In the genomic region with DNA sequence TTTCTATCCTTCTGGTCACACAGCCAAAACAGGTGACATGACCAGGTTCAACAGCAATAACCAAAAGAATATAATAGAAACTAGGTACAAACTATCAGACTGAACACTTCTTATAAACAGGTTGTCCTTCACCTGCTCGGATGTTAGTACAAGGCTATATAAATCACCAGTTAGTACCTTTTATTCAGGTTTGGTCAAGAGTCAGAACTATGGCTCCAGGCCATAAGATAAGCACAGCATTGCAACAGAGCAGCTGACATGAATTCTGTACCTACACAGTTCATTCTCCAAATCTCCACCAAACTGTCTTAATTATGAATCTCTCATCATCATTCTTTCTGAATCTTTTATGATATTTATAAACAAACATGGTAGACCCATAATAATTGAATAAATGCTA, we compare ENCODE assay signal across 20 cellular contexts.
DNase-seq lines count a peak whose midpoint lies in the region; ATAC-seq, FAIRE-seq and TF ChIP-seq lines count a peak whose summit lies in the region.
"Had no signal": no experiment of that assay in that cellular context is flagged by ENCODE, and none has a peak within 500 bp of the region (broad histone marks: within the 10 kb centered on the region; RNA-seq: fewer than 3 reads in every experiment).

No MANE protein-coding gene starts in this region.

- H3K4me3 ChIP-seq in body of pancreas (no peak overlapping the region), pancreas (no peak overlapping the region)
- H3K4me3 ChIP-seq: BLaER1 treated with 17β-estradiol and CSF1 and Interleukin-3, amounts not matched to agents 10 nM and 100 nM had no signal

- H3K27me3 ChIP-seq in body of pancreas: no peaks in the 10 kb centered on the region
- no peaks in the 10 kb centered on the region for H3K27me3 ChIP-seq in pancreas
- H3K27me3 ChIP-seq: BLaER1 treated with 17β-estradiol and CSF1 and Interleukin-3, amounts not matched to agents 10 nM and 100 nM had no signal

- in situ Hi-C loops in ACHN (cut with HindIII; ENCODE audit: low pct_ligation_motif_present, low pct_unique_long_range_greater_than_20kb, low sequenced_read_pairs): no loop called here

- no peak overlapping the region for H3K27ac ChIP-seq in body of pancreas
- no peak overlapping the region for H3K27ac ChIP-seq in pancreas
- H3K27ac ChIP-seq: BLaER1 treated with 17β-estradiol and CSF1 and Interleukin-3, amounts not matched to agents 10 nM and 100 nM; C4-2B had no signal

- CTCF ChIA-PET in HEK293T (lab: Yijun Ruan, JAX): no interaction called here

- FAIRE-seq in pancreas (lab: Jason Lieb, UNC): no peak
- FAIRE-seq: A204.1, D721Med, G401.6, GM12891, GM19239 had no signal

- TF ChIP-seq POLR2A in body of pancreas (IDR thresholded peaks at IDR 0.05): no peak

- ATAC-seq in body of pancreas: peak; percentile 74
- peak; percentile 89 to 97 (median 93) for ATAC-seq in pancreas
- ATAC-seq: CD8-positive, alpha-beta T cell had no signal

- H3K4me1 ChIP-seq in body of pancreas: peaks cover 12% of the 10 kb centered on the region
- no peaks in the 10 kb centered on the region for H3K4me1 ChIP-seq in pancreas
- H3K4me1 ChIP-seq: BLaER1 treated with 17β-estradiol and CSF1 and Interleukin-3, amounts not matched to agents 10 nM and 100 nM; Caco-2 had no signal

- H3K9me3 ChIP-seq in body of pancreas (no peaks in the 10 kb centered on the region), pancreas (no peaks in the 10 kb centered on the region)
- H3K9me3 ChIP-seq: Caco-2 had no signal

- intact Hi-C loops in body of pancreas (cut with DNase I): no loop called here
- intact Hi-C loops in pancreas (cut with DNase I): no loop called here

- no peaks in the 10 kb centered on the region for H3K36me3 ChIP-seq in body of pancreas (replicated peaks in 1 of 2; ENCODE audit: insufficient read depth in 1 of 2, low read depth in 2 of 2)
- no peaks in the 10 kb centered on the region for H3K36me3 ChIP-seq in pancreas
- H3K36me3 ChIP-seq: BLaER1 treated with 17β-estradiol and CSF1 and Interleukin-3, amounts not matched to agents 10 nM and 100 nM had no signal

- TF ChIP-seq CTCF in body of pancreas (IDR thresholded peaks at IDR 0.05) (no peak), pancreas (IDR thresholded peaks at IDR 0.05) (no peak)

- WGBS in body of pancreas, 2 donors: 25 to 32% methylated on average over 1 of the region's 1 CpG
- WGBS in pancreas, 2 donors: 34 to 38% methylated on average over 1 of the region's 1 CpG

- POLR2A ChIA-PET in HEK293T (lab: Yijun Ruan, JAX): no interaction called here

- DNase-seq in body of pancreas (peak in 3 of 4 donors; percentile 40 to 58 (median 51)), pancreas (peak in 3 of 6 donors; percentile 10 to 23 (median 18)), ACHN (no peak), HEK293T (ENCODE audit: extremely low spot score) (no peak), kidney glomerular epithelial cell (lab: John Stamatoyannopoulos, UW) (no peak)
- DNase-seq: 8988T; AML-193; Caco-2; Calu3; CD4-positive, alpha-beta T cell; CD8-positive, alpha-beta T cell; DMS79 treated with DMSO at 0.1 percent for 48 hours; GF-D8 had no signal

TF ChIP-seq in HEK293T, 16 proteins besides CTCF, POLR2A, EP300 and RAD21:
- TF ChIP-seq L3MBTL2 (conservative IDR thresholded peaks at IDR 0.05) (no peak), ZNF384 (IDR thresholded peaks at IDR 0.05) (no peak), SUZ12 (IDR thresholded peaks at IDR 0.05) (no peak), BHLHE40 (IDR thresholded peaks at IDR 0.05; ENCODE audit: borderline replicate concordance) (no peak), HDGF (IDR thresholded peaks at IDR 0.05; ENCODE audit: borderline replicate concordance) (no peak), FOXA1 (IDR thresholded peaks at IDR 0.05) (no peak), CTBP1 (IDR thresholded peaks at IDR 0.05; ENCODE audit: borderline replicate concordance) (no peak), ARNT (IDR thresholded peaks at IDR 0.05) (no peak), FOXM1 (IDR thresholded peaks at IDR 0.05; ENCODE audit: borderline replicate concordance) (no peak), SP1 (IDR thresholded peaks at IDR 0.05) (no peak), FOXK2 (IDR thresholded peaks at IDR 0.05) (no peak)
- TF ChIP-seq, protein P1, sequence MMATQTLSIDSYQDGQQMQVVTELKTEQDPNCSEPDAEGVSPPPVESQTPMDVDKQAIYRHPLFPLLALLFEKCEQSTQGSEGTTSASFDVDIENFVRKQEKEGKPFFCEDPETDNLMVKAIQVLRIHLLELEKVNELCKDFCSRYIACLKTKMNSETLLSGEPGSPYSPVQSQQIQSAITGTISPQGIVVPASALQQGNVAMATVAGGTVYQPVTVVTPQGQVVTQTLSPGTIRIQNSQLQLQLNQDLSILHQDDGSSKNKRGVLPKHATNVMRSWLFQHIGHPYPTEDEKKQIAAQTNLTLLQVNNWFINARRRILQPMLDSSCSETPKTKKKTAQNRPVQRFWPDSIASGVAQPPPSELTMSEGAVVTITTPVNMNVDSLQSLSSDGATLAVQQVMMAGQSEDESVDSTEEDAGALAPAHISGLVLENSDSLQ (IDR thresholded peaks at IDR 0.05): no peak
TF ChIP-seq in HEK293T: peak in this region for 0.

Comparison
In these comparisons a context has a peak if more than half of its experiments do, and no peak if none do; other contexts are left out.
1. DNase-seq: peak in body of pancreas (3 of 4); none in ACHN (single experiment), HEK293T (single experiment) and kidney glomerular epithelial cell (single experiment).